ENCODE assay signal across 3 cellular contexts in the genomic region with DNA sequence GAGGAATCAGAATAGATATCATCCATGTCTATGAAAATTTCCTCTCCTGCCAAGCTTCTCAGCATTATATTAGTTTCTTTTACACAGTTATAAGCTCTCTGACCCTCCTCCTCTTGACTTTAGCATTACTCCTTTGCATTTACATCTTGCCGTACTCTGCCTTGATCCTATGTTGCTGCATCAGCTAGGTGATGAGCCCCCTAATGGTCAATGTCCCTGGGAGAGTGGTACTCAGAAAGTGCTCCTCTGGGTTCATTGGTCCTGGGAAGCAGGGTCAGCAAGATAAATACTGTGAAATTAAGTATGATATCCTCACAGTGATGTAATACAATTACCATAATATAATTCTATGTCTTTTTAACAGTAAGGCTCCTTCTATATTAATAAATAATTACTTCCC.
TF ChIP-seq lines count a peak whose summit lies in the region.

No MANE protein-coding gene starts in this region.

TF ChIP-seq in GM23338, 12 proteins besides CTCF, POLR2A, EP300 and RAD21 (continues in another document):
- no peak for TF ChIP-seq CREB1 (CRISPR knock-in tag; IDR thresholded peaks at IDR 0.05; ENCODE audit: low read depth)
- TF ChIP-seq JUNB (IDR thresholded peaks at IDR 0.05; ENCODE audit: unreplicated experiment) = no peak
- no peak for TF ChIP-seq POLR2AphosphoS5 (IDR thresholded peaks at IDR 0.05; ENCODE audit: low read depth)
- no peak for TF ChIP-seq STAT1 (IDR thresholded peaks at IDR 0.05; ENCODE audit: unreplicated experiment)
- TF ChIP-seq EZH2 (IDR thresholded peaks at IDR 0.05; ENCODE audit: low read depth, unreplicated experiment) = no peak
- TF ChIP-seq, protein P1, sequence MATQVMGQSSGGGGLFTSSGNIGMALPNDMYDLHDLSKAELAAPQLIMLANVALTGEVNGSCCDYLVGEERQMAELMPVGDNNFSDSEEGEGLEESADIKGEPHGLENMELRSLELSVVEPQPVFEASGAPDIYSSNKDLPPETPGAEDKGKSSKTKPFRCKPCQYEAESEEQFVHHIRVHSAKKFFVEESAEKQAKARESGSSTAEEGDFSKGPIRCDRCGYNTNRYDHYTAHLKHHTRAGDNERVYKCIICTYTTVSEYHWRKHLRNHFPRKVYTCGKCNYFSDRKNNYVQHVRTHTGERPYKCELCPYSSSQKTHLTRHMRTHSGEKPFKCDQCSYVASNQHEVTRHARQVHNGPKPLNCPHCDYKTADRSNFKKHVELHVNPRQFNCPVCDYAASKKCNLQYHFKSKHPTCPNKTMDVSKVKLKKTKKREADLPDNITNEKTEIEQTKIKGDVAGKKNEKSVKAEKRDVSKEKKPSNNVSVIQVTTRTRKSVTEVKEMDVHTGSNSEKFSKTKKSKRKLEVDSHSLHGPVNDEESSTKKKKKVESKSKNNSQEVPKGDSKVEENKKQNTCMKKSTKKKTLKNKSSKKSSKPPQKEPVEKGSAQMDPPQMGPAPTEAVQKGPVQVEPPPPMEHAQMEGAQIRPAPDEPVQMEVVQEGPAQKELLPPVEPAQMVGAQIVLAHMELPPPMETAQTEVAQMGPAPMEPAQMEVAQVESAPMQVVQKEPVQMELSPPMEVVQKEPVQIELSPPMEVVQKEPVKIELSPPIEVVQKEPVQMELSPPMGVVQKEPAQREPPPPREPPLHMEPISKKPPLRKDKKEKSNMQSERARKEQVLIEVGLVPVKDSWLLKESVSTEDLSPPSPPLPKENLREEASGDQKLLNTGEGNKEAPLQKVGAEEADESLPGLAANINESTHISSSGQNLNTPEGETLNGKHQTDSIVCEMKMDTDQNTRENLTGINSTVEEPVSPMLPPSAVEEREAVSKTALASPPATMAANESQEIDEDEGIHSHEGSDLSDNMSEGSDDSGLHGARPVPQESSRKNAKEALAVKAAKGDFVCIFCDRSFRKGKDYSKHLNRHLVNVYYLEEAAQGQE (IDR thresholded peaks at IDR 0.05; ENCODE audit: unreplicated experiment) = no peak
- TF ChIP-seq ZNF331 (CRISPR knock-in tag; IDR thresholded peaks at IDR 0.05; ENCODE audit: low read depth) = no peak
- no peak for TF ChIP-seq EZH2phosphoT487 (IDR thresholded peaks at IDR 0.05; ENCODE audit: unreplicated experiment)

TF ChIP-seq in IMR-90, 13 proteins besides CTCF, POLR2A, EP300 and RAD21:
- TF ChIP-seq RCOR1 (IDR thresholded peaks at IDR 0.05; ENCODE audit: insufficient replicate concordance, low read length) (no peak), CHD1 (IDR thresholded peaks at IDR 0.05; ENCODE audit: low read depth, low read length) (no peak), NFE2L2 (IDR thresholded peaks at IDR 0.05; ENCODE audit: low read depth, low read length) (no peak), SMC3 (IDR thresholded peaks at IDR 0.05; ENCODE audit: low read depth, low read length) (no peak), FOS (IDR thresholded peaks at IDR 0.05; ENCODE audit: low read depth, low read length) (no peak), CEBPB (IDR thresholded peaks at IDR 0.05; ENCODE audit: low read depth, low read length) (no peak), RFX5 (IDR thresholded peaks at IDR 0.05; ENCODE audit: low read depth, low read length) (no peak), ELK1 (IDR thresholded peaks at IDR 0.05; ENCODE audit: borderline replicate concordance, low read depth, low read length) (no peak), BHLHE40 (IDR thresholded peaks at IDR 0.05; ENCODE audit: low read depth, low read length) (no peak), MAZ (IDR thresholded peaks at IDR 0.05; ENCODE audit: borderline replicate concordance, low read depth, low read length) (no peak), MXI1 (IDR thresholded peaks at IDR 0.05; ENCODE audit: borderline replicate concordance, low read depth, low read length) (no peak), MAFK (IDR thresholded peaks at IDR 0.05; ENCODE audit: low read depth, low read length) (no peak)
- TF ChIP-seq, protein P2, sequence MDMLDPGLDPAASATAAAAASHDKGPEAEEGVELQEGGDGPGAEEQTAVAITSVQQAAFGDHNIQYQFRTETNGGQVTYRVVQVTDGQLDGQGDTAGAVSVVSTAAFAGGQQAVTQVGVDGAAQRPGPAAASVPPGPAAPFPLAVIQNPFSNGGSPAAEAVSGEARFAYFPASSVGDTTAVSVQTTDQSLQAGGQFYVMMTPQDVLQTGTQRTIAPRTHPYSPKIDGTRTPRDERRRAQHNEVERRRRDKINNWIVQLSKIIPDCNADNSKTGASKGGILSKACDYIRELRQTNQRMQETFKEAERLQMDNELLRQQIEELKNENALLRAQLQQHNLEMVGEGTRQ (IDR thresholded peaks at IDR 0.05; ENCODE audit: low read depth, low read length) = no peak

TF ChIP-seq in K562, 482 proteins besides CTCF, POLR2A, EP300 and RAD21:
- TF ChIP-seq, protein P3, sequence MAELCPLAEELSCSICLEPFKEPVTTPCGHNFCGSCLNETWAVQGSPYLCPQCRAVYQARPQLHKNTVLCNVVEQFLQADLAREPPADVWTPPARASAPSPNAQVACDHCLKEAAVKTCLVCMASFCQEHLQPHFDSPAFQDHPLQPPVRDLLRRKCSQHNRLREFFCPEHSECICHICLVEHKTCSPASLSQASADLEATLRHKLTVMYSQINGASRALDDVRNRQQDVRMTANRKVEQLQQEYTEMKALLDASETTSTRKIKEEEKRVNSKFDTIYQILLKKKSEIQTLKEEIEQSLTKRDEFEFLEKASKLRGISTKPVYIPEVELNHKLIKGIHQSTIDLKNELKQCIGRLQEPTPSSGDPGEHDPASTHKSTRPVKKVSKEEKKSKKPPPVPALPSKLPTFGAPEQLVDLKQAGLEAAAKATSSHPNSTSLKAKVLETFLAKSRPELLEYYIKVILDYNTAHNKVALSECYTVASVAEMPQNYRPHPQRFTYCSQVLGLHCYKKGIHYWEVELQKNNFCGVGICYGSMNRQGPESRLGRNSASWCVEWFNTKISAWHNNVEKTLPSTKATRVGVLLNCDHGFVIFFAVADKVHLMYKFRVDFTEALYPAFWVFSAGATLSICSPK (IDR thresholded peaks at IDR 0.05; ENCODE audit: borderline replicate concordance) = no peak
- TF ChIP-seq ELF2 (CRISPR knock-in tag; IDR thresholded peaks at IDR 0.05) (no peak), ZNF79 (CRISPR knock-in tag; IDR thresholded peaks at IDR 0.05; ENCODE audit: low read depth) (no peak), TRIM28 (IDR thresholded peaks at IDR 0.05) (no peak), MNT (conservative IDR thresholded peaks at IDR 0.05) (no peak), DACH1 (IDR thresholded peaks at IDR 0.05; ENCODE audit: partially characterized antibody) (no peak), DPF2 (IDR thresholded peaks at IDR 0.05) (no peak), BRF1 (IDR thresholded peaks at IDR 0.05; ENCODE audit: borderline replicate concordance, extremely low read depth, insufficient read length) (no peak), ELF1 (tag; IDR thresholded peaks at IDR 0.05) (no peak), DIDO1 (tag; IDR thresholded peaks at IDR 0.05; ENCODE audit: low read depth) (no peak), ZNF449 (CRISPR knock-in tag; IDR thresholded peaks at IDR 0.05) (no peak), CHD4 (IDR thresholded peaks at IDR 0.05; ENCODE audit: insufficient read depth, insufficient replicate concordance, low read depth, low read length, poor library complexity, severe bottlenecking) (no peak)
- TF ChIP-seq, protein P4, sequence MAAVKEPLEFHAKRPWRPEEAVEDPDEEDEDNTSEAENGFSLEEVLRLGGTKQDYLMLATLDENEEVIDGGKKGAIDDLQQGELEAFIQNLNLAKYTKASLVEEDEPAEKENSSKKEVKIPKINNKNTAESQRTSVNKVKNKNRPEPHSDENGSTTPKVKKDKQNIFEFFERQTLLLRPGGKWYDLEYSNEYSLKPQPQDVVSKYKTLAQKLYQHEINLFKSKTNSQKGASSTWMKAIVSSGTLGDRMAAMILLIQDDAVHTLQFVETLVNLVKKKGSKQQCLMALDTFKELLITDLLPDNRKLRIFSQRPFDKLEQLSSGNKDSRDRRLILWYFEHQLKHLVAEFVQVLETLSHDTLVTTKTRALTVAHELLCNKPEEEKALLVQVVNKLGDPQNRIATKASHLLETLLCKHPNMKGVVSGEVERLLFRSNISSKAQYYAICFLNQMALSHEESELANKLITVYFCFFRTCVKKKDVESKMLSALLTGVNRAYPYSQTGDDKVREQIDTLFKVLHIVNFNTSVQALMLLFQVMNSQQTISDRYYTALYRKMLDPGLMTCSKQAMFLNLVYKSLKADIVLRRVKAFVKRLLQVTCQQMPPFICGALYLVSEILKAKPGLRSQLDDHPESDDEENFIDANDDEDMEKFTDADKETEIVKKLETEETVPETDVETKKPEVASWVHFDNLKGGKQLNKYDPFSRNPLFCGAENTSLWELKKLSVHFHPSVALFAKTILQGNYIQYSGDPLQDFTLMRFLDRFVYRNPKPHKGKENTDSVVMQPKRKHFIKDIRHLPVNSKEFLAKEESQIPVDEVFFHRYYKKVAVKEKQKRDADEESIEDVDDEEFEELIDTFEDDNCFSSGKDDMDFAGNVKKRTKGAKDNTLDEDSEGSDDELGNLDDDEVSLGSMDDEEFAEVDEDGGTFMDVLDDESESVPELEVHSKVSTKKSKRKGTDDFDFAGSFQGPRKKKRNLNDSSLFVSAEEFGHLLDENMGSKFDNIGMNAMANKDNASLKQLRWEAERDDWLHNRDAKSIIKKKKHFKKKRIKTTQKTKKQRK (IDR thresholded peaks at IDR 0.05; ENCODE audit: borderline replicate concordance, low read depth, low read length) = no peak
- TF ChIP-seq, protein P1 (CRISPR knock-in tag; IDR thresholded peaks at IDR 0.05; ENCODE audit: low read depth) = no peak
